ENCODE assay signal across 17 cellular contexts in the genomic region with DNA sequence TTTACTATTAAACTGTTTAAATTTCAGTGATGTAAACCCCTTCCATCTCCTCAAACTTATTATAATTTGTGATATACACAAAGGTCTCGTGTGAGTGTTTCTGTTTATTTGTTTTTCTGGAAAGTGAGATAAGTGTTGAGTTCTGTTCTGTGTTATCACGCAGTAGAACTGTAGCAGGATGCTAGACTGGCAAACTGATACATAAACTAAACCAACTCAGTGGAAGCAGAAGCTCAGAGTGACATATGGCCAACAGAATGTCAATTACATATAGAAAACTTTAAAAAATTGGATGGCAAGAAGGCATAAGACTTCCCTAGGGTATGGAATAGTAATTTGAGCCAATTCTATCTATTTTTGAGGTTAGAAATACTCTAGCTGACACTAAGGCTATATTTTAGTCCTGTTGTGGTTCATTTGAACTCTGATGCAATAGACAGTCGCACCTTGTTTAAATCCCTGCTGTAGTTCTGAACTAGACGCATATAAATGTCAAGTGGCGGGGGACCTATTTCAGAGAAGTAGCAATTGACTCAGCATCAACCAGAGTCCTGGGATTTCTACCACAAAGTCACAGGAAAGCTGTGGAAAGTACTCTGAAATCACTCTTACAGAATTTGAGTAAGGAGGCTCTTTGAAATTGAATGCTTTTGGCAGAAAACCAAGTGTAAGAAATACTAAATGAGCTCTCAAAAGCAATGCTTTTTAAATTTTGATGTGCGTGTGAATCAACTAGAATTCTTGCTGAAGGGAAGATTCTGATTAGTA.
A peak's percentile ranks its signal among the peaks of the same experiment; 100 is the strongest.
DNase-seq lines count a peak whose midpoint lies in the region; ATAC-seq and TF ChIP-seq lines count a peak whose summit lies in the region.
"Had no signal": no experiment of that assay in that cellular context is flagged by ENCODE, and none has a peak within 500 bp of the region (broad histone marks: within the 10 kb centered on the region; RNA-seq: fewer than 3 reads in every experiment).

No MANE protein-coding gene starts in this region.

- peaks cover 3% of the 10 kb centered on the region for H3K9me3 Mint-ChIP-seq in activated CD4-positive, alpha-beta T cell treated with anti-CD3 and anti-CD28 coated beads, Interleukin-2, amount 10 ng/mL, durations not matched to agents 24 days and 14 days
- no peaks in the 10 kb centered on the region for H3K9me3 Mint-ChIP-seq in activated T-helper 2 cell treated with anti-CD3 and anti-CD28 coated beads, Interferon-gamma antibody, Interleukin-2, Interleukin-4, amounts not matched to agents 10 μg/mL and 5 μg/mL and 100 μg/mL, durations not matched to agents 14 hours and 24 hours and 36 hours
- H3K9me3 Mint-ChIP-seq in naive thymus-derived CD4-positive, alpha-beta T cell = peaks cover 0 to 4% (median 0%) of the 10 kb centered on the region in 11 donors

- H3K27me3 Mint-ChIP-seq in activated CD4-positive, alpha-beta T cell treated with anti-CD3 and anti-CD28 coated beads, Interleukin-2, amount 10 ng/mL, durations not matched to agents 24 days and 14 days = no peaks in the 10 kb centered on the region
- H3K27me3 Mint-ChIP-seq in activated T-helper 2 cell treated with anti-CD3 and anti-CD28 coated beads, Interferon-gamma antibody, Interleukin-2, Interleukin-4, amounts not matched to agents 10 μg/mL and 5 μg/mL and 100 μg/mL, durations not matched to agents 14 hours and 24 hours and 36 hours (ENCODE audit: low read depth) = no peaks in the 10 kb centered on the region
- no peaks in the 10 kb centered on the region for H3K27me3 Mint-ChIP-seq in naive thymus-derived CD4-positive, alpha-beta T cell

- peaks cover 7% of the 10 kb centered on the region for H3K36me3 Mint-ChIP-seq in activated CD4-positive, alpha-beta T cell treated with anti-CD3 and anti-CD28 coated beads, Interleukin-2, amount 10 ng/mL, durations not matched to agents 24 days and 14 days (ENCODE audit: low read depth)
- peaks cover 3% of the 10 kb centered on the region for H3K36me3 Mint-ChIP-seq in activated T-helper 2 cell treated with anti-CD3 and anti-CD28 coated beads, Interferon-gamma antibody, Interleukin-2, Interleukin-4, amounts not matched to agents 10 μg/mL and 5 μg/mL and 100 μg/mL, durations not matched to agents 14 hours and 24 hours and 36 hours (ENCODE audit: low read depth)
- H3K36me3 Mint-ChIP-seq in naive thymus-derived CD4-positive, alpha-beta T cell = peaks cover 0 to 6% (median 3%) of the 10 kb centered on the region in 5 donors
- H3K36me3 Mint-ChIP-seq: CD14-positive monocyte had no signal

- peak overlapping the region; percentile 15 for H3K4me3 Mint-ChIP-seq in activated CD4-positive, alpha-beta T cell treated with anti-CD3 and anti-CD28 coated beads, Interleukin-2, amount 10 ng/mL, durations not matched to agents 24 days and 14 days
- H3K4me3 Mint-ChIP-seq in activated T-helper 2 cell treated with anti-CD3 and anti-CD28 coated beads, Interferon-gamma antibody, Interleukin-2, Interleukin-4, amounts not matched to agents 10 μg/mL and 5 μg/mL and 100 μg/mL, durations not matched to agents 14 hours and 24 hours and 36 hours (ENCODE audit: low read depth) = no peak overlapping the region
- H3K4me3 Mint-ChIP-seq in naive thymus-derived CD4-positive, alpha-beta T cell = peak overlapping the region in 4 of 10 donors; percentile 7 to 44 (median 18)
- H3K4me3 Mint-ChIP-seq: CD14-positive monocyte had no signal

- H3K36me3 ChIP-seq in naive thymus-derived CD4-positive, alpha-beta T cell (ENCODE audit: control insufficient read depth in 2 of 3, insufficient read depth in 3 of 3, low read length in 3 of 3) = no peaks in the 10 kb centered on the region
- H3K36me3 ChIP-seq: neutrophil, uterus had no signal

- CTCF ChIA-PET in naive thymus-derived CD4-positive, alpha-beta T cell (lab: Charles Lee) = interaction anchor here (1.4 to 2.7 kb wide), 3 partner anchors 8 to 200 kb away, joined by 5 to 9 read pairs (median 5); no protein-coding TSS in a partner anchor

- TF ChIP-seq CTCF in omental fat pad (IDR thresholded peaks at IDR 0.05) = no peak

- POLR2A ChIA-PET in naive thymus-derived CD4-positive, alpha-beta T cell (lab: Charles Lee) = interaction anchor here (1.0 to 1.8 kb wide), 5 partner anchors 8 to 196 kb away, joined by 3 to 10 read pairs (median 4); no protein-coding TSS in a partner anchor

- H3K27me3 ChIP-seq in naive thymus-derived CD4-positive, alpha-beta T cell (ENCODE audit: control insufficient read depth in 2 of 2, insufficient read depth in 2 of 2, low read length in 2 of 2) = no peaks in the 10 kb centered on the region
- H3K27me3 ChIP-seq: neutrophil, uterus had no signal

- H3K4me3 ChIP-seq in naive thymus-derived CD4-positive, alpha-beta T cell (ENCODE audit: low read length) = no peak overlapping the region
- H3K4me3 ChIP-seq: uterus had no signal

- DNase-seq in activated CD4-positive, alpha-beta T cell treated with anti-CD3 and anti-CD28 coated beads, Interleukin-2, amount 10 ng/mL, durations not matched to agents 24 days and 14 days = no peak
- DNase-seq in activated CD4-positive, alpha-beta T cell treated with anti-CD3 and anti-CD28 coated beads for 4 hours = no peak
- DNase-seq in LHCN-M2 (ENCODE audit: low read depth) (peak; percentile 23), omental fat pad (ENCODE audit: low spot score) (no peak), NCI-H526 treated with DMSO at 0.1 percent for 48 hours (lab: John Stamatoyannopoulos, UW) (no peak)
- no peak for DNase-seq in activated T-helper 2 cell treated with anti-CD3 and anti-CD28 coated beads, Interferon-gamma antibody, Interleukin-2, Interleukin-4, amounts not matched to agents 10 μg/mL and 5 μg/mL and 100 μg/mL, durations not matched to agents 14 hours and 24 hours and 36 hours (ENCODE audit: low spot score)
- DNase-seq in naive thymus-derived CD4-positive, alpha-beta T cell = no peak
- DNase-seq: activated CD4-positive, alpha-beta T cell treated with anti-CD3 and anti-CD28 coated beads, Interleukin-2, amount 50 U/mL, for 48 hours; glutamatergic neuron; NCI-H1436 treated with DMSO at 0.1 percent for 48 hours; retina; substantia nigra; uterus had no signal

- peak overlapping the region; percentile 66 for H3K27ac Mint-ChIP-seq in activated CD4-positive, alpha-beta T cell treated with anti-CD3 and anti-CD28 coated beads, Interleukin-2, amount 10 ng/mL, durations not matched to agents 24 days and 14 days
- H3K27ac Mint-ChIP-seq in activated T-helper 2 cell treated with anti-CD3 and anti-CD28 coated beads, Interferon-gamma antibody, Interleukin-2, Interleukin-4, amounts not matched to agents 10 μg/mL and 5 μg/mL and 100 μg/mL, durations not matched to agents 14 hours and 24 hours and 36 hours = peak overlapping the region; percentile 58
- H3K27ac Mint-ChIP-seq in naive thymus-derived CD4-positive, alpha-beta T cell = peak overlapping the region in 7 of 9 donors; percentile 32 to 95 (median 71)
- H3K27ac Mint-ChIP-seq: CD14-positive monocyte had no signal

- no peaks in the 10 kb centered on the region for H3K9me3 ChIP-seq in naive thymus-derived CD4-positive, alpha-beta T cell (ENCODE audit: control insufficient read depth in 2 of 3, low read length in 3 of 3)
- H3K9me3 ChIP-seq: neutrophil, uterus had no signal

- ATAC-seq in naive thymus-derived CD4-positive, alpha-beta T cell = no peak
- ATAC-seq in omental fat pad (ENCODE audit: low FRiP score) = no peak
- ATAC-seq in HG02678 (IDR thresholded peaks at IDR 0.05; ENCODE audit: unreplicated experiment) = no peak
- ATAC-seq: left lobe of liver had no signal

- H3K4me1 Mint-ChIP-seq in activated CD4-positive, alpha-beta T cell treated with anti-CD3 and anti-CD28 coated beads, Interleukin-2, amount 10 ng/mL, durations not matched to agents 24 days and 14 days = peaks cover 57% of the 10 kb centered on the region
- peaks cover 69% of the 10 kb centered on the region for H3K4me1 Mint-ChIP-seq in activated T-helper 2 cell treated with anti-CD3 and anti-CD28 coated beads, Interferon-gamma antibody, Interleukin-2, Interleukin-4, amounts not matched to agents 10 μg/mL and 5 μg/mL and 100 μg/mL, durations not matched to agents 14 hours and 24 hours and 36 hours (ENCODE audit: low read depth)
- peaks cover 27 to 86% (median 73%) of the 10 kb centered on the region in 7 donors for H3K4me1 Mint-ChIP-seq in naive thymus-derived CD4-positive, alpha-beta T cell

- H3K4me1 ChIP-seq in naive thymus-derived CD4-positive, alpha-beta T cell (ENCODE audit: control insufficient read depth in 2 of 2, insufficient read depth in 2 of 2, low read length in 2 of 2) = peaks cover 0 to 46% of the 10 kb centered on the region in 2 donors
- H3K4me1 ChIP-seq: uterus had no signal

- H3K27ac ChIP-seq in naive thymus-derived CD4-positive, alpha-beta T cell (ENCODE audit: low read depth, low read length) = no peak overlapping the region
- H3K27ac ChIP-seq: neutrophil, uterus had no signal

- intact Hi-C loops in activated CD4-positive, alpha-beta T cell treated with anti-CD3 and anti-CD28 coated beads, Interleukin-2, amount 10 ng/mL, durations not matched to agents 24 days and 14 days (cut with micrococcal nuclease) = loop anchor here (2.0 to 5.0 kb wide), 4 partner anchors 17 to 295 kb away; partner anchors contain the start of gene INPP4B
- intact Hi-C loops in activated T-helper 2 cell treated with anti-CD3 and anti-CD28 coated beads, Interferon-gamma antibody, Interleukin-2, Interleukin-4, amounts not matched to agents 10 μg/mL and 5 μg/mL and 100 μg/mL, durations not matched to agents 14 hours and 24 hours and 36 hours (cut with micrococcal nuclease) = loop anchor here (1.0 to 5.0 kb wide), 5 partner anchors 15 to 296 kb away; partner anchors contain the start of gene INPP4B
- intact Hi-C loops in naive thymus-derived CD4-positive, alpha-beta T cell (cut with micrococcal nuclease) = loop anchor here in 1 of 2 donors (2.0 kb wide), 1 partner anchor 15 kb away; no protein-coding TSS in a partner anchor
